ENCODE assay signal across 13 cellular contexts in genomic region chr2:45908316-45909150, GRCh38.
A peak's percentile ranks its signal among the peaks of the same experiment; 100 is the strongest.
DNase-seq lines count a peak whose midpoint lies in the region; ATAC-seq and TF ChIP-seq lines count a peak whose summit lies in the region.
"Had no signal": no experiment of that assay in that cellular context is flagged by ENCODE, and none has a peak within 500 bp of the region (broad histone marks: within the 10 kb centered on the region; RNA-seq: fewer than 3 reads in every experiment).

No MANE protein-coding gene starts in this region.

- no peak overlapping the region for H3K4me3 Mint-ChIP-seq in HFFc6
- H3K4me3 Mint-ChIP-seq: CD8-positive, alpha-beta T cell had no signal

- TF ChIP-seq CTCF in HFFc6 (IDR thresholded peaks at IDR 0.05) (no peak), fibroblast of mammary gland (conservative IDR thresholded peaks at IDR 0.05; ENCODE audit: control insufficient read depth, insufficient read depth, low read depth, low read length) (no peak)

- H3K36me3 Mint-ChIP-seq in HFFc6 (ENCODE audit: low read depth), result no peaks in the 10 kb centered on the region
- H3K36me3 Mint-ChIP-seq: CD8-positive, alpha-beta T cell had no signal

- H3K4me3 ChIP-seq in fibroblast of mammary gland (ENCODE audit: control insufficient read depth, low read depth, low read length), result no peak overlapping the region

- H3K4me1 Mint-ChIP-seq in HFFc6 (ENCODE audit: low read depth), result peaks cover 18% of the 10 kb centered on the region

- ATAC-seq in GM19023 (IDR thresholded peaks at IDR 0.05; ENCODE audit: unreplicated experiment), result no peak
- ATAC-seq: CD8-positive, alpha-beta T cell had no signal

- H3K27ac Mint-ChIP-seq in HFFc6, result no peak overlapping the region
- H3K27ac Mint-ChIP-seq: CD8-positive, alpha-beta T cell had no signal

- H3K9me3 Mint-ChIP-seq in HFFc6, result no peaks in the 10 kb centered on the region
- H3K9me3 Mint-ChIP-seq: CD8-positive, alpha-beta T cell had no signal

- DNase-seq in HFFc6 (peak; percentile 11), amniotic epithelial cell (ENCODE audit: low read depth) (peak; percentile 32), fibroblast of mammary gland (ENCODE audit: low read depth) (peak; percentile 38), T1000 (lab: John Stamatoyannopoulos, UW) (no peak), activated T-cell treated with anti-CD3 and anti-CD28 coated beads for 4 hours (no peak), ACHN (no peak)
- DNase-seq: BE2C; CD8-positive, alpha-beta T cell; DMS79 treated with DMSO at 0.1 percent for 48 hours; GDM1; NCI-H187 treated with DMSO at 0.1 percent for 48 hours; NCI-H748 treated with DMSO at 0.1 percent for 48 hours had no signal

- in situ Hi-C loops in ACHN (cut with HindIII; ENCODE audit: low pct_ligation_motif_present, low pct_unique_long_range_greater_than_20kb, low sequenced_read_pairs), result no loop called here

- peaks cover 5% of the 10 kb centered on the region for H3K27me3 Mint-ChIP-seq in HFFc6 (ENCODE audit: insufficient read depth)

Comparison
In these comparisons a context has a peak if more than half of its experiments do, and no peak if none do; other contexts are left out.
1. DNase-seq: peak in HFFc6 (single experiment), amniotic epithelial cell (single experiment) and fibroblast of mammary gland (single experiment); none in T1000 (single experiment), activated T-cell treated with anti-CD3 and anti-CD28 coated beads for 4 hours (single experiment) and ACHN (single experiment).